In the genomic region with DNA sequence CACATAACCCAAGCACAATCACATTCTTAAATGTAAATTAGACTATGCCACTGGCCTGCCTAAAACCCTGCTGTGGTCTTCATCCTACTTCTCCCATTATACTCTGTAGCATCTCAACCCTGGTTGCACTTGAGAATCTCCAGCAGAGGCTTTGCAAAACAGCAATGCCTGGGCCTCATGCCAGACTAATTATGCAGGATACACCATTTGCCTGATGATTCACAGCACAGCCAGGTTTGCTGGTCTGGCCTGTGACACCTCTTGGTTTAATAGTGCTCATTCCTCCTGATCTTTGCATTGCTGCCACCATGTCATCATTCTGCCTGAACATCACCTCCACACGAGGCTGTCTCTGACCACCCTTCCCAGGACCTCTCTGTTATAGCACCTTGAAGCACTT, we compare ENCODE assay signal across 1 cellular context.
TF ChIP-seq lines count a peak whose summit lies in the region.

No MANE protein-coding gene starts in this region.

TF ChIP-seq in H1, 55 proteins besides CTCF, POLR2A, EP300 and RAD21:
- TF ChIP-seq CHD2 (IDR thresholded peaks at IDR 0.05; ENCODE audit: low read length) (no peak), GTF2F1 (IDR thresholded peaks at IDR 0.05; ENCODE audit: borderline replicate concordance, low read depth, low read length) (no peak), MAX (IDR thresholded peaks at IDR 0.05) (no peak), FOSL1 (IDR thresholded peaks at IDR 0.05; ENCODE audit: insufficient read depth, low read depth, low read length) (no peak), SRF (IDR thresholded peaks at IDR 0.05; ENCODE audit: low read depth, low read length) (no peak), TEAD4 (IDR thresholded peaks at IDR 0.05; ENCODE audit: low read depth, low read length) (no peak), KDM5A (IDR thresholded peaks at IDR 0.05; ENCODE audit: low read length) (no peak), RBBP5 (IDR thresholded peaks at IDR 0.05; ENCODE audit: borderline replicate concordance, low read depth, low read length) (no peak), GABPA (IDR thresholded peaks at IDR 0.05; ENCODE audit: borderline replicate concordance, insufficient read depth, low read length) (no peak), USF2 (IDR thresholded peaks at IDR 0.05; ENCODE audit: low read length) (no peak), EZH2 (IDR thresholded peaks at IDR 0.05; ENCODE audit: low read depth, low read length, severe bottlenecking) (no peak), CHD7 (IDR thresholded peaks at IDR 0.05; ENCODE audit: insufficient replicate concordance, low read length) (no peak), ZNF274 (IDR thresholded peaks at IDR 0.05; ENCODE audit: borderline replicate concordance, extremely low read depth, low read length) (no peak), CTBP2 (IDR thresholded peaks at IDR 0.05; ENCODE audit: borderline replicate concordance, insufficient read depth, insufficient read length, low read length) (no peak), SP1 (IDR thresholded peaks at IDR 0.05; ENCODE audit: low read depth, low read length) (no peak), BCL11A (IDR thresholded peaks at IDR 0.05; ENCODE audit: low read depth in 2 of 2, low read length in 2 of 2) (no peak)
- TF ChIP-seq, protein P1, sequence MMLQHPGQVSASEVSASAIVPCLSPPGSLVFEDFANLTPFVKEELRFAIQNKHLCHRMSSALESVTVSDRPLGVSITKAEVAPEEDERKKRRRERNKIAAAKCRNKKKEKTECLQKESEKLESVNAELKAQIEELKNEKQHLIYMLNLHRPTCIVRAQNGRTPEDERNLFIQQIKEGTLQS (IDR thresholded peaks at IDR 0.05; ENCODE audit: insufficient read depth, low read depth, low read length), result no peak
- TF ChIP-seq, protein P2, sequence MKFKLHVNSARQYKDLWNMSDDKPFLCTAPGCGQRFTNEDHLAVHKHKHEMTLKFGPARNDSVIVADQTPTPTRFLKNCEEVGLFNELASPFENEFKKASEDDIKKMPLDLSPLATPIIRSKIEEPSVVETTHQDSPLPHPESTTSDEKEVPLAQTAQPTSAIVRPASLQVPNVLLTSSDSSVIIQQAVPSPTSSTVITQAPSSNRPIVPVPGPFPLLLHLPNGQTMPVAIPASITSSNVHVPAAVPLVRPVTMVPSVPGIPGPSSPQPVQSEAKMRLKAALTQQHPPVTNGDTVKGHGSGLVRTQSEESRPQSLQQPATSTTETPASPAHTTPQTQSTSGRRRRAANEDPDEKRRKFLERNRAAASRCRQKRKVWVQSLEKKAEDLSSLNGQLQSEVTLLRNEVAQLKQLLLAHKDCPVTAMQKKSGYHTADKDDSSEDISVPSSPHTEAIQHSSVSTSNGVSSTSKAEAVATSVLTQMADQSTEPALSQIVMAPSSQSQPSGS (IDR thresholded peaks at IDR 0.05; ENCODE audit: low read length), result no peak
